In the genomic region with DNA sequence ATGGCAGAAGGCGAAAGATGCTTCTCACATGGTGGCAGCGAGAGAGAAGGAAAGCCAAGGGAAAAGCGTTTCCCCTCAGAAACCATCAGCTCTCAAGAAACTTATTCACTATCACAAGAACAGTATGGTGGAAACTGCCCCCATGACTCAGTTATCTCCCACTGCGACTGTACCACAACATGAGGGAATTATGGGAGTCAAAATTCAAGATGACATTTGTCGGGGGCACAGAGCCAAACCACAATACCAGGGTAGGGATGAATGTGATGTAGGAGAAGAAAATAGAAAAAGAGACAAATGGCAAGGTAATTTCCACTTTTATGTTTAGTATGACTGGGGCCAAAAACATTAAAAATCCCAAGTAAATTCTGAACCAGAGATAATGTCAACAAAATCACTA, we compare ENCODE assay signal across 18 cellular contexts.
DNase-seq lines count a peak whose midpoint lies in the region; ATAC-seq and TF ChIP-seq lines count a peak whose summit lies in the region.
"Had no signal": no experiment of that assay in that cellular context is flagged by ENCODE, and none has a peak within 500 bp of the region (broad histone marks: within the 10 kb centered on the region; RNA-seq: fewer than 3 reads in every experiment).

No MANE protein-coding gene starts in this region.

- no peaks in the 10 kb centered on the region for H3K27me3 ChIP-seq in breast epithelium
- no peaks in the 10 kb centered on the region for H3K27me3 ChIP-seq in MG63

- H3K9me3 Mint-ChIP-seq in MCF 10A (ENCODE audit: unreplicated experiment) (peaks cover 9% of the 10 kb centered on the region), memory B cell (peaks cover 6% of the 10 kb centered on the region), glutamatergic neuron (ENCODE audit: unreplicated experiment) (no peaks in the 10 kb centered on the region)

- H3K27ac ChIP-seq in breast epithelium = no peak overlapping the region
- H3K27ac ChIP-seq: 22Rv1, C4-2B had no signal

- H3K4me1 Mint-ChIP-seq in MCF 10A (ENCODE audit: insufficient read depth, unreplicated experiment) (no peaks in the 10 kb centered on the region), memory B cell (peaks cover 32% of the 10 kb centered on the region), T-helper 17 cell (no peaks in the 10 kb centered on the region), glutamatergic neuron (ENCODE audit: low read depth, unreplicated experiment) (no peaks in the 10 kb centered on the region)
- H3K4me1 Mint-ChIP-seq: CD4-positive, alpha-beta memory T cell had no signal

- intact Hi-C loops in MCF 10A (cut with micrococcal nuclease) (no loop called here), breast epithelium (cut with DNase I; ENCODE audit: low total_unique reads) (loop anchor here (10.0 kb wide), 1 partner anchor 48 kb away; no protein-coding TSS in a partner anchor)

- H3K4me1 ChIP-seq in breast epithelium = no peaks in the 10 kb centered on the region
- H3K4me1 ChIP-seq: HAP-1 had no signal

- no peaks in the 10 kb centered on the region for H3K36me3 Mint-ChIP-seq in MCF 10A (ENCODE audit: insufficient read depth, unreplicated experiment)
- H3K36me3 Mint-ChIP-seq in memory B cell = peaks cover 3% of the 10 kb centered on the region
- no peaks in the 10 kb centered on the region for H3K36me3 Mint-ChIP-seq in T-helper 17 cell (ENCODE audit: low read depth)
- H3K36me3 Mint-ChIP-seq in glutamatergic neuron (ENCODE audit: unreplicated experiment) = no peaks in the 10 kb centered on the region
- H3K36me3 Mint-ChIP-seq: CD4-positive, alpha-beta memory T cell had no signal

- no TSS peak for BruUV-seq in MCF 10A (replicated peaks; lab: Mats Ljungman, UMichigan)

- H3K4me3 ChIP-seq in breast epithelium = no peak overlapping the region
- no peak overlapping the region for H3K4me3 ChIP-seq in MG63
- H3K4me3 ChIP-seq: HAP-1, K562 had no signal

- H3K36me3 ChIP-seq in breast epithelium (no peaks in the 10 kb centered on the region), MG63 (no peaks in the 10 kb centered on the region)
- H3K36me3 ChIP-seq: HAP-1 had no signal

- POLR2A ChIA-PET in MCF 10A (lab: Yijun Ruan, JAX) = no interaction called here

- no peak for TF ChIP-seq CTCF in MCF 10A (IDR thresholded peaks at IDR 0.05; ENCODE audit: unreplicated experiment)
- TF ChIP-seq CTCF in breast epithelium (IDR thresholded peaks at IDR 0.05) = no peak
- no peak for TF ChIP-seq CTCF in glutamatergic neuron (IDR thresholded peaks at IDR 0.05; ENCODE audit: partially characterized antibody, unreplicated experiment)

- CTCF ChIA-PET in MCF 10A (lab: Yijun Ruan, JAX) = no interaction called here

- H3K4me3 Mint-ChIP-seq in MCF 10A (ENCODE audit: unreplicated experiment) = no peak overlapping the region
- peak overlapping the region; percentile 37 for H3K4me3 Mint-ChIP-seq in memory B cell
- H3K4me3 Mint-ChIP-seq in T-helper 17 cell = no peak overlapping the region
- no peak overlapping the region for H3K4me3 Mint-ChIP-seq in glutamatergic neuron (ENCODE audit: unreplicated experiment)
- H3K4me3 Mint-ChIP-seq: CD4-positive, alpha-beta memory T cell had no signal

- H3K9me3 ChIP-seq in breast epithelium = no peaks in the 10 kb centered on the region
- no peaks in the 10 kb centered on the region for H3K9me3 ChIP-seq in MG63
- H3K9me3 ChIP-seq in T-helper 17 cell (ENCODE audit: control insufficient read depth, low read length, poor library complexity, severe bottlenecking) = no peaks in the 10 kb centered on the region
- H3K9me3 ChIP-seq: HAP-1 had no signal

- DNase-seq in MCF 10A (ENCODE audit: unreplicated experiment) (peak; percentile 11), breast epithelium (ENCODE audit: low spot score in 2 of 2) (no peak), MG63 (peak; percentile 13), memory B cell (ENCODE audit: low spot score in 2 of 2) (no peak), HuH-7.5 (ENCODE audit: low spot score) (no peak), T-helper 17 cell (no peak), glutamatergic neuron (no peak)
- no peak for DNase-seq in activated CD4-positive, alpha-beta T cell treated with anti-CD3 and anti-CD28 coated beads, Interleukin-2, amount 50 U/mL, for 48 hours
- DNase-seq: CD4-positive, alpha-beta memory T cell; COR-L47; DMS153; DMS79 treated with DMSO at 0.1 percent for 48 hours; EL; GOT3 had no signal

- H3K27me3 Mint-ChIP-seq in MCF 10A (ENCODE audit: insufficient read depth, unreplicated experiment) = no peaks in the 10 kb centered on the region
- H3K27me3 Mint-ChIP-seq in memory B cell = no peaks in the 10 kb centered on the region
- no peaks in the 10 kb centered on the region for H3K27me3 Mint-ChIP-seq in T-helper 17 cell
- no peaks in the 10 kb centered on the region for H3K27me3 Mint-ChIP-seq in glutamatergic neuron (ENCODE audit: unreplicated experiment)
- H3K27me3 Mint-ChIP-seq: CD4-positive, alpha-beta memory T cell had no signal

- ATAC-seq in memory B cell (ENCODE audit: low read depth) (no peak), T-helper 17 cell (no peak)
- ATAC-seq: K562 had no signal

- TF ChIP-seq POLR2A in breast epithelium (IDR thresholded peaks at IDR 0.05) = no peak

- H3K27ac Mint-ChIP-seq in MCF 10A (ENCODE audit: low read depth, unreplicated experiment) (no peak overlapping the region), memory B cell (peak overlapping the region; percentile 63), T-helper 17 cell (no peak overlapping the region), glutamatergic neuron (ENCODE audit: unreplicated experiment) (no peak overlapping the region)
- H3K27ac Mint-ChIP-seq: CD4-positive, alpha-beta memory T cell had no signal

Comparison
In these comparisons a context has a peak if more than half of its experiments do, and no peak if none do; other contexts are left out.
1. DNase-seq: peak in MCF 10A (single experiment) and MG63 (single experiment); none in breast epithelium (0 of 2), memory B cell (0 of 2), activated CD4-positive, alpha-beta T cell treated with anti-CD3 and anti-CD28 coated beads, Interleukin-2, amount 50 U/mL, for 48 hours (0 of 2), HuH-7.5 (single experiment), T-helper 17 cell (0 of 3) and glutamatergic neuron (single experiment).